ENCODE assay signal across 1 cellular context in the genomic region with DNA sequence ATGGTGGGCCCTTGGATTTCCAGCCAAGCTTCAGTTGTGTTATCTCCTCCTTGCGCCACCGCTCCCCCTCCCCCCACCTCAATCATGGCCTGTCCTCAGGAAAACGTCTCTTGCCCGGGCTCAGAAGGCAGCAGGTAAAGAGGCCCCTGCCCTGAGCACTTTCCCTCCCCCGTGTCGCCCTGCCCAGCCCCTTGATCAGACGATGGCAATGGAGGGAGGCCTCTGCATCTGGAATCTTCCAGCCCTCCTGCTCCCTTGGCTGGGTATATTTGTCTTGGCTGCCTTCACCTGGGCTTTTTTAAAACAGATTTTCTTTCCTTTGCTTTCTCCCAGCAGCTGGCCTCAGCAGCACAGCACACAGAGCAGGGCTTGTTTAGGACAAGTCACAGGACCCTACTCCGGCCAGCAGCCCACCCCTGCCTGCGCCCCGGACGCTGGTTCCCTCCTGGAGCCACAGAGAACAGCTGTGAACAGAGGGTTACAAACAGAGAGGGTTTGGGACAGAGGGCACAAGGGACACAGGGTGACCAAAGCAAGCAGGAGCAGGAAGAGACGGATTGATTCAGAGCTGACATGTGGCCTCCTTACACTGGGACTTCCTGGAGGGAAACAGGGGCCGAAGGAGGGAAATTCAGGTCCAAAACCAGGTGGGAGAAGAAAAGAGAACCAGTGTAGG.
TF ChIP-seq lines count a peak whose summit lies in the region.

No MANE protein-coding gene starts in this region.

TF ChIP-seq in HepG2, 621 proteins besides CTCF, POLR2A, EP300 and RAD21 (continued from another document):
- TF ChIP-seq ZFX (CRISPR knock-in tag; IDR thresholded peaks at IDR 0.05; ENCODE audit: low read depth) (0 out of 2 replicates have a peak, but pooled peaks have one; percentile 28), PHF21A (CRISPR knock-in tag; IDR thresholded peaks at IDR 0.05) (0 out of 2 replicates have a peak, but pooled peaks have one; percentile 29), MTA3 (CRISPR knock-in tag; IDR thresholded peaks at IDR 0.05) (no peak), HNF4G (IDR thresholded peaks at IDR 0.05; ENCODE audit: borderline replicate concordance, low read depth, low read length) (0 out of 2 replicates have a peak, but pooled peaks have one; percentile 14), HNF4G (CRISPR knock-in tag; IDR thresholded peaks at IDR 0.05; ENCODE audit: borderline replicate concordance, low read depth) (no peak)
- TF ChIP-seq, protein P1, sequence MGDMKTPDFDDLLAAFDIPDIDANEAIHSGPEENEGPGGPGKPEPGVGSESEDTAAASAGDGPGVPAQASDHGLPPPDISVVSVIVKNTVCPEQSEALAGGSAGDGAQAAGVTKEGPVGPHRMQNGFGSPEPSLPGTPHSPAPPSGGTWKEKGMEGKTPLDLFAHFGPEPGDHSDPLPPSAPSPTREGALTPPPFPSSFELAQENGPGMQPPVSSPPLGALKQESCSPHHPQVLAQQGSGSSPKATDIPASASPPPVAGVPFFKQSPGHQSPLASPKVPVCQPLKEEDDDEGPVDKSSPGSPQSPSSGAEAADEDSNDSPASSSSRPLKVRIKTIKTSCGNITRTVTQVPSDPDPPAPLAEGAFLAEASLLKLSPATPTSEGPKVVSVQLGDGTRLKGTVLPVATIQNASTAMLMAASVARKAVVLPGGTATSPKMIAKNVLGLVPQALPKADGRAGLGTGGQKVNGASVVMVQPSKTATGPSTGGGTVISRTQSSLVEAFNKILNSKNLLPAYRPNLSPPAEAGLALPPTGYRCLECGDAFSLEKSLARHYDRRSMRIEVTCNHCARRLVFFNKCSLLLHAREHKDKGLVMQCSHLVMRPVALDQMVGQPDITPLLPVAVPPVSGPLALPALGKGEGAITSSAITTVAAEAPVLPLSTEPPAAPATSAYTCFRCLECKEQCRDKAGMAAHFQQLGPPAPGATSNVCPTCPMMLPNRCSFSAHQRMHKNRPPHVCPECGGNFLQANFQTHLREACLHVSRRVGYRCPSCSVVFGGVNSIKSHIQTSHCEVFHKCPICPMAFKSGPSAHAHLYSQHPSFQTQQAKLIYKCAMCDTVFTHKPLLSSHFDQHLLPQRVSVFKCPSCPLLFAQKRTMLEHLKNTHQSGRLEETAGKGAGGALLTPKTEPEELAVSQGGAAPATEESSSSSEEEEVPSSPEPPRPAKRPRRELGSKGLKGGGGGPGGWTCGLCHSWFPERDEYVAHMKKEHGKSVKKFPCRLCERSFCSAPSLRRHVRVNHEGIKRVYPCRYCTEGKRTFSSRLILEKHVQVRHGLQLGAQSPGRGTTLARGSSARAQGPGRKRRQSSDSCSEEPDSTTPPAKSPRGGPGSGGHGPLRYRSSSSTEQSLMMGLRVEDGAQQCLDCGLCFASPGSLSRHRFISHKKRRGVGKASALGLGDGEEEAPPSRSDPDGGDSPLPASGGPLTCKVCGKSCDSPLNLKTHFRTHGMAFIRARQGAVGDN (CRISPR knock-in tag; IDR thresholded peaks at IDR 0.05): peak; percentile 54
- TF ChIP-seq, protein P2, sequence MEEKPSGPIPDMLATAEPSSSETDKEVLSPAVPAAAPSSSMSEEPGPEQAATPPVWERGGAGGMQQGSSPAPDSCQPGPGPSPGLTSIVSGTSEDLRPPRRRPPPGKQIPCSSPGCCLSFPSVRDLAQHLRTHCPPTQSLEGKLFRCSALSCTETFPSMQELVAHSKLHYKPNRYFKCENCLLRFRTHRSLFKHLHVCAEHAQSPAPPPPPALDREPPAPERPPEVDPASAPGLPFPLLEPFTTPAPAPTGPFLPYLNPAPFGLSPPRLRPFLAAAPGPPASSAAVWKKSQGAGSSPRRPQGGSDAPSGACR (CRISPR knock-in tag; IDR thresholded peaks at IDR 0.05): no peak
- TF ChIP-seq, protein P3, sequence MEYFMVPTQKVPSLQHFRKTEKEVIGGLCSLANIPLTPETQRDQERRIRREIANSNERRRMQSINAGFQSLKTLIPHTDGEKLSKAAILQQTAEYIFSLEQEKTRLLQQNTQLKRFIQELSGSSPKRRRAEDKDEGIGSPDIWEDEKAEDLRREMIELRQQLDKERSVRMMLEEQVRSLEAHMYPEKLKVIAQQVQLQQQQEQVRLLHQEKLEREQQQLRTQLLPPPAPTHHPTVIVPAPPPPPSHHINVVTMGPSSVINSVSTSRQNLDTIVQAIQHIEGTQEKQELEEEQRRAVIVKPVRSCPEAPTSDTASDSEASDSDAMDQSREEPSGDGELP (IDR thresholded peaks at IDR 0.05; ENCODE audit: borderline replicate concordance, low read depth): peak; percentile 43; the same call in 1 of the 2 replicates
- TF ChIP-seq, protein P4, sequence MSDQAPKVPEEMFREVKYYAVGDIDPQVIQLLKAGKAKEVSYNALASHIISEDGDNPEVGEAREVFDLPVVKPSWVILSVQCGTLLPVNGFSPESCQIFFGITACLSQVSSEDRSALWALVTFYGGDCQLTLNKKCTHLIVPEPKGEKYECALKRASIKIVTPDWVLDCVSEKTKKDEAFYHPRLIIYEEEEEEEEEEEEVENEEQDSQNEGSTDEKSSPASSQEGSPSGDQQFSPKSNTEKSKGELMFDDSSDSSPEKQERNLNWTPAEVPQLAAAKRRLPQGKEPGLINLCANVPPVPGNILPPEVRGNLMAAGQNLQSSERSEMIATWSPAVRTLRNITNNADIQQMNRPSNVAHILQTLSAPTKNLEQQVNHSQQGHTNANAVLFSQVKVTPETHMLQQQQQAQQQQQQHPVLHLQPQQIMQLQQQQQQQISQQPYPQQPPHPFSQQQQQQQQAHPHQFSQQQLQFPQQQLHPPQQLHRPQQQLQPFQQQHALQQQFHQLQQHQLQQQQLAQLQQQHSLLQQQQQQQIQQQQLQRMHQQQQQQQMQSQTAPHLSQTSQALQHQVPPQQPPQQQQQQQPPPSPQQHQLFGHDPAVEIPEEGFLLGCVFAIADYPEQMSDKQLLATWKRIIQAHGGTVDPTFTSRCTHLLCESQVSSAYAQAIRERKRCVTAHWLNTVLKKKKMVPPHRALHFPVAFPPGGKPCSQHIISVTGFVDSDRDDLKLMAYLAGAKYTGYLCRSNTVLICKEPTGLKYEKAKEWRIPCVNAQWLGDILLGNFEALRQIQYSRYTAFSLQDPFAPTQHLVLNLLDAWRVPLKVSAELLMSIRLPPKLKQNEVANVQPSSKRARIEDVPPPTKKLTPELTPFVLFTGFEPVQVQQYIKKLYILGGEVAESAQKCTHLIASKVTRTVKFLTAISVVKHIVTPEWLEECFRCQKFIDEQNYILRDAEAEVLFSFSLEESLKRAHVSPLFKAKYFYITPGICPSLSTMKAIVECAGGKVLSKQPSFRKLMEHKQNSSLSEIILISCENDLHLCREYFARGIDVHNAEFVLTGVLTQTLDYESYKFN (CRISPR knock-in tag; conservative IDR thresholded peaks at IDR 0.05): 0 out of 2 replicates have a peak, but pooled peaks have one; percentile 22
